ENCODE assay signal across 13 cellular contexts in genomic region chr1:14881775-14882672, GRCh38.
A peak's percentile ranks its signal among the peaks of the same experiment; 100 is the strongest.
DNase-seq lines count a peak whose midpoint lies in the region; ATAC-seq, FAIRE-seq and TF ChIP-seq lines count a peak whose summit lies in the region.
"Had no signal": no experiment of that assay in that cellular context is flagged by ENCODE, and none has a peak within 500 bp of the region (broad histone marks: within the 10 kb centered on the region; RNA-seq: fewer than 3 reads in every experiment).

No MANE protein-coding gene starts in this region.

- TF ChIP-seq EP300 in GM12878 (IDR thresholded peaks at IDR 0.05; ENCODE audit: borderline replicate concordance in 1 of 2, control insufficient read depth in 1 of 2, low read depth in 2 of 2, low read length in 2 of 2) = no peak

- CTCF ChIA-PET in GM12878 (lab: Yijun Ruan, JAX) = interaction anchor here (0.9 to 1.6 kb wide), 4 partner anchors 9 to 146 kb away, joined by 3 to 5 read pairs (median 4); no protein-coding TSS in a partner anchor

- TF ChIP-seq CTCF in GM12878 (IDR thresholded peaks at IDR 0.05 in 2 of 3, conservative IDR thresholded peaks at IDR 0.05 in 1 of 3; ENCODE audit: control insufficient read depth in 2 of 3, extremely low read depth in 1 of 3, insufficient read depth in 1 of 3, low read depth in 3 of 3, low read length in 3 of 3) (no peak), colonic mucosa (IDR thresholded peaks at IDR 0.05) (no peak)

- SMC1A ChIA-PET in GM12878 (lab: Charles Lee; ENCODE audit: uncharacterized antibody, unreplicated experiment) = interaction anchor here (2.7 kb wide), 1 partner anchor 19 kb away, joined by 8 read pairs; no protein-coding TSS in a partner anchor

- no peaks in the 10 kb centered on the region for H4K20me1 ChIP-seq in GM12878 (ENCODE audit: control insufficient read depth, insufficient read depth)

- H3K4me3 ChIP-seq in GM12878 = no peak overlapping the region
- no peak overlapping the region for H3K4me3 ChIP-seq in colonic mucosa
- H3K4me3 ChIP-seq: Peyer's patch had no signal

- POLR2A ChIA-PET in GM12878 (lab: Charles Lee) = no interaction called here

- ATAC-seq in GM19043 (IDR thresholded peaks at IDR 0.05; ENCODE audit: low read depth, unreplicated experiment) (peak; percentile 84), HG03139 (IDR thresholded peaks at IDR 0.05; ENCODE audit: unreplicated experiment) (peak; percentile 67), GM12878 (peak; percentile 92)
- peak; percentile 88 for ATAC-seq in stimulated activated memory B cell treated with anti-CD40 and anti-IgM and Interleukin-4, amounts not matched to agents 10 μg/mL and 1 μg/mL and 100 μg/mL, for 72 hours

- 3% methylated on average over 9 of the region's 9 CpGs for WGBS in GM12878 (ENCODE audit: insufficient coverage, insufficient replicate concordance, low lambda C conversion rate, missing lambda C conversion rate)

- H3K4me2 ChIP-seq in GM12878 (ENCODE audit: control insufficient read depth, insufficient read depth) = peak overlapping the region; percentile 7; the same call in 1 of the 2 replicates

- intact Hi-C loops in GM12878 (cut with micrococcal nuclease; ENCODE audit: unreplicated experiment) (no loop called here), colonic mucosa (cut with DNase I) (no loop called here)

- H3K4me3 Mint-ChIP-seq in stimulated activated memory B cell treated with anti-CD40 and anti-IgM and Interleukin-4, amounts not matched to agents 10 μg/mL and 1 μg/mL and 100 μg/mL, for 72 hours = peak overlapping the region; percentile 14
- H3K4me3 Mint-ChIP-seq: stimulated activated naive CD8-positive, alpha-beta T cell treated with anti-CD3 and anti-CD28 coated beads, Interleukin-15, Interleukin-2, amounts not matched to agents 100 ng/mL and 50 ng/mL, for 24 hours had no signal

- peak; percentile 35; the same call in 1 of the 2 replicates for TF ChIP-seq POLR2A in GM12878 (IDR thresholded peaks at IDR 0.05; ENCODE audit: low read depth, low read length)

- no peaks in the 10 kb centered on the region for H3K9me3 Mint-ChIP-seq in stimulated activated memory B cell treated with anti-CD40 and anti-IgM and Interleukin-4, amounts not matched to agents 10 μg/mL and 1 μg/mL and 100 μg/mL, for 72 hours
- H3K9me3 Mint-ChIP-seq: stimulated activated naive CD8-positive, alpha-beta T cell treated with anti-CD3 and anti-CD28 coated beads, Interleukin-15, Interleukin-2, amounts not matched to agents 100 ng/mL and 50 ng/mL, for 24 hours had no signal

- no peaks in the 10 kb centered on the region for H3K36me3 Mint-ChIP-seq in stimulated activated memory B cell treated with anti-CD40 and anti-IgM and Interleukin-4, amounts not matched to agents 10 μg/mL and 1 μg/mL and 100 μg/mL, for 72 hours

- H3K27ac ChIP-seq in GM12878 (ENCODE audit: control insufficient read depth, insufficient read depth) (no peak overlapping the region), colonic mucosa (no peak overlapping the region)
- H3K27ac ChIP-seq: Peyer's patch had no signal

- no peak overlapping the region for H3K9ac ChIP-seq in GM12878 (ENCODE audit: control insufficient read depth, insufficient read depth, low read length)
- H3K9ac ChIP-seq in colonic mucosa (ENCODE audit: low read depth in 2 of 2, low read length in 2 of 2) = no peak overlapping the region

- in situ Hi-C loops in GM12878 (cut with MboI) = no loop called here

- H3K4me1 Mint-ChIP-seq in stimulated activated memory B cell treated with anti-CD40 and anti-IgM and Interleukin-4, amounts not matched to agents 10 μg/mL and 1 μg/mL and 100 μg/mL, for 72 hours = peaks cover 16% of the 10 kb centered on the region

- no peak for TF ChIP-seq RAD21 in GM12878 (IDR thresholded peaks at IDR 0.05; ENCODE audit: insufficient read depth, low read depth, low read length)

- H3K36me3 ChIP-seq in GM12878 (ENCODE audit: control insufficient read depth in 2 of 2, insufficient read depth in 2 of 2, low read length in 1 of 2) (no peaks in the 10 kb centered on the region), colonic mucosa (no peaks in the 10 kb centered on the region)
- H3K36me3 ChIP-seq: Peyer's patch had no signal

- H3K9me3 ChIP-seq in GM12878 (replicated peaks; ENCODE audit: control insufficient read depth, insufficient read depth, low read length) = no peaks in the 10 kb centered on the region; the same call in 2 of the 3 replicates
- H3K9me3 ChIP-seq in colonic mucosa = no peaks in the 10 kb centered on the region
- H3K9me3 ChIP-seq: Peyer's patch had no signal

- FAIRE-seq in GM12878 (lab: Jason Lieb, UNC) (peak; percentile 86), HTR-8/SVneo (lab: Jason Lieb, UNC) (no peak)

- peak overlapping the region; percentile 77 for H3K27ac Mint-ChIP-seq in stimulated activated memory B cell treated with anti-CD40 and anti-IgM and Interleukin-4, amounts not matched to agents 10 μg/mL and 1 μg/mL and 100 μg/mL, for 72 hours
- H3K27ac Mint-ChIP-seq: stimulated activated naive CD8-positive, alpha-beta T cell treated with anti-CD3 and anti-CD28 coated beads, Interleukin-15, Interleukin-2, amounts not matched to agents 100 ng/mL and 50 ng/mL, for 24 hours had no signal

- peak overlapping the region; percentile 42 for H2AFZ ChIP-seq in GM12878 (ENCODE audit: control insufficient read depth, low read depth, low read length)

- H3K27me3 ChIP-seq in GM12878 (replicated peaks in 1 of 2; ENCODE audit: control insufficient read depth in 2 of 2, insufficient read depth in 2 of 2, low read length in 1 of 2) (peaks cover 0 to 3% of the 10 kb centered on the region in 2 experiments; a peak in 1 of 4 replicates), colonic mucosa (no peaks in the 10 kb centered on the region)
- H3K27me3 ChIP-seq: Peyer's patch had no signal

- H3K27me3 Mint-ChIP-seq in stimulated activated memory B cell treated with anti-CD40 and anti-IgM and Interleukin-4, amounts not matched to agents 10 μg/mL and 1 μg/mL and 100 μg/mL, for 72 hours = no peaks in the 10 kb centered on the region

- DNase-seq in GM12878 (ENCODE audit: low read depth, low spot score) = peak; percentile 40
- DNase-seq in NOMO-1 treated with dmso at 0.1 percent for 144 hours (lab: John Stamatoyannopoulos, UW; ENCODE audit: unreplicated experiment) = no peak
- DNase-seq in HTR-8/SVneo (ENCODE audit: insufficient read length, low spot score) = no peak
- no peak for DNase-seq in colonic mucosa
- DNase-seq in mesenteric fat pad (ENCODE audit: low spot score) = no peak
- DNase-seq: activated gamma-delta T cell, Calu3, NCI-H1092 treated with DMSO at 0.1 percent for 48 hours had no signal

- RAD21 ChIA-PET in GM12878 (lab: Charles Lee; ENCODE audit: unreplicated experiment) = no interaction called here

- H3K79me2 ChIP-seq in GM12878 (ENCODE audit: control insufficient read depth, insufficient read depth, low read length) = no peaks in the 10 kb centered on the region

- BruUV-seq in GM12878 (replicated peaks; lab: Mats Ljungman, UMichigan) = no TSS peak

- H3K4me1 ChIP-seq in GM12878 (ENCODE audit: control insufficient read depth, insufficient read depth, low read length) (peaks cover 8% of the 10 kb centered on the region), colonic mucosa (no peaks in the 10 kb centered on the region)
- H3K4me1 ChIP-seq: Peyer's patch had no signal

TF ChIP-seq in GM12878, 131 proteins besides CTCF, POLR2A, EP300 and RAD21:
- no peak for TF ChIP-seq HCFC1 (IDR thresholded peaks at IDR 0.05; ENCODE audit: low read length)
- no peak for TF ChIP-seq NKRF (conservative IDR thresholded peaks at IDR 0.05)
- peak; percentile 91; the same call in 2 of the 3 replicates for TF ChIP-seq POU2F2 (IDR thresholded peaks at IDR 0.05; ENCODE audit: borderline replicate concordance, low read depth, low read length)
- no peak for TF ChIP-seq TCF7 (IDR thresholded peaks at IDR 0.05; ENCODE audit: borderline replicate concordance)
- peak; percentile 33; the same call in 1 of the 2 replicates for TF ChIP-seq SPI1 (IDR thresholded peaks at IDR 0.05; ENCODE audit: borderline replicate concordance, insufficient read depth, low read depth, low read length)
- 0 out of 4 replicates have a peak, but pooled peaks have one; percentile 17 to 38 for TF ChIP-seq BHLHE40 (IDR thresholded peaks at IDR 0.05; ENCODE audit: borderline replicate concordance in 1 of 2, low read depth in 2 of 2, low read length in 1 of 2)
- no peak for TF ChIP-seq MYC (IDR thresholded peaks at IDR 0.05; ENCODE audit: insufficient read depth, insufficient read length, insufficient replicate concordance, low read length, severe bottlenecking)
- TF ChIP-seq ZNF274 (IDR thresholded peaks at IDR 0.05; ENCODE audit: insufficient read depth, insufficient read length) = no peak
- no peak for TF ChIP-seq HDAC2 (IDR thresholded peaks at IDR 0.05)
- TF ChIP-seq MAX (IDR thresholded peaks at IDR 0.05; ENCODE audit: low read depth, low read length) = no peak
- no peak for TF ChIP-seq SREBF2 (IDR thresholded peaks at IDR 0.05; ENCODE audit: low read length)
